In genomic region chr22:36355894-36356293, GRCh38 we compare ENCODE assay signal across 10 cellular contexts. TPM values are rescaled to one million over a fixed set of nuclear protein-coding genes. Genes with fewer than 3 reads are reported as not detected.
DNase-seq lines count a peak whose midpoint lies in the region; ATAC-seq and TF ChIP-seq lines count a peak whose summit lies in the region.
"Had no signal": no experiment of that assay in that cellular context is flagged by ENCODE, and none has a peak within 500 bp of the region (broad histone marks: within the 10 kb centered on the region; RNA-seq: fewer than 3 reads in every experiment).

No MANE protein-coding gene starts in this region.

- H3K9me3 ChIP-seq in heart left ventricle (no peaks in the 10 kb centered on the region), mammary epithelial cell (replicated peaks; ENCODE audit: insufficient read depth, low read length) (no peaks in the 10 kb centered on the region), uterus (no peaks in the 10 kb centered on the region)

- H3K27ac ChIP-seq in heart left ventricle (peak overlapping the region; percentile 57 to 99 (median 88)), mammary epithelial cell (ENCODE audit: insufficient read depth, low read depth, low read length) (peak overlapping the region; percentile 6), uterus (peak overlapping the region; percentile 96 to 98)

- H3K27me3 Mint-ChIP-seq in naive thymus-derived CD8-positive, alpha-beta T cell: no peaks in the 10 kb centered on the region

- peaks cover 99% of the 10 kb centered on the region for H3K79me2 ChIP-seq in mammary epithelial cell (ENCODE audit: insufficient read depth, low read length)

- H3K4me2 ChIP-seq in mammary epithelial cell (ENCODE audit: insufficient read depth, low read depth, low read length): peak overlapping the region; percentile 57

- H4K20me1 ChIP-seq in mammary epithelial cell (ENCODE audit: insufficient read depth, low read length): peaks cover 32% of the 10 kb centered on the region

- peak overlapping the region; percentile 90 to 99 (median 94) for H3K27ac Mint-ChIP-seq in naive thymus-derived CD8-positive, alpha-beta T cell

- no TSS peak for BruUV-seq in mammary epithelial cell (replicated peaks; lab: Mats Ljungman, UMichigan)

- H3K4me3 ChIP-seq in heart left ventricle (peak overlapping the region in 1 of 12 donors; percentile 35), mammary epithelial cell (replicated peaks in 1 of 3; ENCODE audit: insufficient read depth in 1 of 3, low read depth in 2 of 3, low read length in 3 of 3) (no peak overlapping the region), uterus (peak overlapping the region in 1 of 2 donors; percentile 14)

- H3K36me3 Mint-ChIP-seq in naive thymus-derived CD8-positive, alpha-beta T cell: peaks cover 0 to 43% (median 0%) of the 10 kb centered on the region in 3 donors

- H2AFZ ChIP-seq in mammary epithelial cell (ENCODE audit: low read depth, low read length): no peak overlapping the region

- dilution Hi-C loops in mammary epithelial cell (cut with HindIII; ENCODE audit: low sequenced_read_pairs): no loop called here

- H3K9ac ChIP-seq in mammary epithelial cell (ENCODE audit: insufficient read depth, low read length): no peak overlapping the region

- no peaks in the 10 kb centered on the region for H3K9me3 Mint-ChIP-seq in naive thymus-derived CD8-positive, alpha-beta T cell

- in situ Hi-C loops in mammary epithelial cell (cut with MboI; ENCODE audit: low sequenced_read_pairs in 2 of 2): no loop called here

- no peak for ATAC-seq in heart left ventricle
- no peak for ATAC-seq in left ventricle myocardium superior
- ATAC-seq in naive thymus-derived CD8-positive, alpha-beta T cell: no peak
- no peak for ATAC-seq in GM18870 (IDR thresholded peaks at IDR 0.05; ENCODE audit: unreplicated experiment)
- ATAC-seq in HG03097 (IDR thresholded peaks at IDR 0.05; ENCODE audit: low FRiP score, unreplicated experiment): no peak
- ATAC-seq: sciatic nerve had no signal

- POLR2A ChIA-PET in naive thymus-derived CD8-positive, alpha-beta T cell (lab: Charles Lee): interaction anchor here (1.0 to 51.6 kb wide), 5 partner anchors 0 to 96 kb away, joined by 3 to 2215 read pairs (median 23); partner anchors contain the start of gene MYH9

- peaks cover 0 to 25% (median 0%) of the 10 kb centered on the region in 9 donors for H3K36me3 ChIP-seq in heart left ventricle
- peaks cover 9% of the 10 kb centered on the region for H3K36me3 ChIP-seq in mammary epithelial cell (ENCODE audit: insufficient read depth, low read length)
- H3K36me3 ChIP-seq in uterus: no peaks in the 10 kb centered on the region

- DNase-seq in heart left ventricle (no peak), left ventricle myocardium superior (no peak), mammary epithelial cell (no peak), uterus (no peak), NCI-H69 (lab: John Stamatoyannopoulos, UW) (no peak)
- DNase-seq in naive thymus-derived CD8-positive, alpha-beta T cell: no peak
- DNase-seq: NCI-H345 had no signal

- H3K27me3 ChIP-seq in heart left ventricle (no peaks in the 10 kb centered on the region), mammary epithelial cell (ENCODE audit: insufficient read depth, low read length) (no peaks in the 10 kb centered on the region), uterus (no peaks in the 10 kb centered on the region)

- peaks cover 54 to 100% (median 98%) of the 10 kb centered on the region in 4 donors for H3K4me1 Mint-ChIP-seq in naive thymus-derived CD8-positive, alpha-beta T cell

- TF ChIP-seq CTCF in heart left ventricle (IDR thresholded peaks at IDR 0.05): no peak
- no peak for TF ChIP-seq CTCF in mammary epithelial cell (conservative IDR thresholded peaks at IDR 0.05 in 1 of 2, IDR thresholded peaks at IDR 0.05 in 1 of 2; ENCODE audit: extremely low read depth in 1 of 2, insufficient read depth in 1 of 2, low read depth in 1 of 2, low read length in 2 of 2)
- no peak for TF ChIP-seq CTCF in uterus (IDR thresholded peaks at IDR 0.05)

- intact Hi-C loops in heart left ventricle (cut with DNase I) (no loop called here), left ventricle myocardium superior (cut with micrococcal nuclease) (no loop called here), mammary epithelial cell (cut with micrococcal nuclease) (loop anchor here (1.0 kb wide), 1 partner anchor 18 kb away; no protein-coding TSS in a partner anchor), uterus (cut with DNase I; ENCODE audit: low total_unique reads) (no loop called here)

- H3K4me1 ChIP-seq in heart left ventricle (peaks cover 60 to 98% (median 94%) of the 10 kb centered on the region in 12 donors), mammary epithelial cell (ENCODE audit: insufficient read depth, low read length) (peaks cover 90% of the 10 kb centered on the region), uterus (peaks cover 17 to 60% of the 10 kb centered on the region in 2 donors)

- CTCF ChIA-PET in mammary epithelial cell (lab: Charles Lee; ENCODE audit: low non-redundant PET): no interaction called here

- TF ChIP-seq POLR2A in heart left ventricle (IDR thresholded peaks at IDR 0.05): no peak
- TF ChIP-seq POLR2A in uterus (IDR thresholded peaks at IDR 0.05): no peak

- WGBS in heart left ventricle, 4 donors: 57 to 75% (median 63%) methylated on average over 6 of the region's 6 CpGs
- WGBS in mammary epithelial cell (ENCODE audit: low coverage, missing lambda C conversion rate): 65% methylated on average over 5 of the region's 6 CpGs

- H3K4me3 Mint-ChIP-seq in naive thymus-derived CD8-positive, alpha-beta T cell: peak overlapping the region; percentile 45 to 91 (median 78)

RNA-seq across cellular contexts. Expression of gene MYH9, which starts 31.9 kb away (rescaled TPM):
- total RNA-seq in heart left ventricle (100 to 1,000 TPM; 126 to 482 (median 238) TPM), left ventricle myocardium superior (161 TPM), mammary epithelial cell (1,000 to 10,000 TPM; 1,183 to 1,246 TPM), uterus (1,000 to 10,000 TPM in 1 of 4 donors, 100 to 1,000 TPM in 3; 215 to 1,171 (median 400) TPM)
- polyA plus RNA-seq in heart left ventricle (100 to 1,000 TPM; 109 to 407 TPM), mammary epithelial cell (295 TPM)
- 996 TPM for polyA minus RNA-seq in mammary epithelial cell
- total RNA-seq in naive thymus-derived CD8-positive, alpha-beta T cell: 100 to 1,000 TPM; 711 to 718 TPM
- polyA plus RNA-seq in naive thymus-derived CD8-positive, alpha-beta T cell: 100 to 1,000 TPM in 2 of 3 donors, 10 to 100 TPM in 1; 51.2 to 389 (median 105) TPM

Comparison
In these comparisons a context has a peak if more than half of its experiments do, and no peak if none do; other contexts are left out.
1. H3K27ac ChIP-seq: peak in every context shown above with its lines; median percentile 97 in uterus; 88 in heart left ventricle; 6 in mammary epithelial cell.